ENCODE assay signal across 15 cellular contexts in the genomic region with DNA sequence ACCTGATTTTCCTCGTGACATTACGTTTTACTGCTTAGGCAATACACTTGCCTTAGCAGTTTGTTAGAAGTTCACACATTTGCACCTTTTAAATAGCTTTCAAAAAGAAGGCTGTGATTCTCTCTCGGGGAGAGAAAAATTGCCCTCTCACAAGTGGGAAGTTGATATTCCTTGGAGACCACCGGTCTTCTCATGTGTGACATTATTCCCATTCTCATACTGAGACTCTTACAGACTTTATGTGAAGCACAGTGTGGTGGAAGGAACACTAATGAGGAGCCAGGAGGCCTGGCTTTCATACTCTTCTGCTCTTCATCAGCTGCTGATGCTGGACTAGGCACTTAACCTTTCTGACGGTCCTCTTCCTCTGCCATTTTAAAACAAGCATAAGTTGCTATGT.
DNase-seq lines count a peak whose midpoint lies in the region; ATAC-seq, FAIRE-seq and TF ChIP-seq lines count a peak whose summit lies in the region.
"Had no signal": no experiment of that assay in that cellular context is flagged by ENCODE, and none has a peak within 500 bp of the region (broad histone marks: within the 10 kb centered on the region; RNA-seq: fewer than 3 reads in every experiment).

No MANE protein-coding gene starts in this region.

- no peak for TF ChIP-seq CTCF in WTC11 (IDR thresholded peaks at IDR 0.05)
- no peak for TF ChIP-seq CTCF in pancreas (IDR thresholded peaks at IDR 0.05)

- CTCF ChIA-PET in WTC11 (lab: Charles Lee): interaction anchor here (1.2 to 1.4 kb wide), 2 partner anchors 285 to 1100 kb away, joined by 3 to 4 read pairs; no protein-coding TSS in a partner anchor

- peak overlapping the region; percentile 35 for H3K4me3 Mint-ChIP-seq in activated naive CD8-positive, alpha-beta T cell treated with anti-CD3 and anti-CD28 coated beads, Interleukin-2, amount 50 U/mL, for 24 hours
- H3K4me3 Mint-ChIP-seq in WTC11: no peak overlapping the region
- H3K4me3 Mint-ChIP-seq: activated T-cell treated with anti-CD3 and anti-CD28 coated beads, Interleukin-2, amount 50 U/mL, for 4 hours; brain had no signal

- H3K27ac Mint-ChIP-seq in activated naive CD8-positive, alpha-beta T cell treated with anti-CD3 and anti-CD28 coated beads, Interleukin-2, amount 50 U/mL, for 24 hours: peak overlapping the region; percentile 88
- no peak overlapping the region for H3K27ac Mint-ChIP-seq in WTC11
- H3K27ac Mint-ChIP-seq: brain, progenitor cell of endocrine pancreas had no signal

- FAIRE-seq in GM12891 (lab: Jason Lieb, UNC) (peak; percentile 62), pancreas (lab: Jason Lieb, UNC) (no peak)

- TF ChIP-seq POLR2A in GM12891 (IDR thresholded peaks at IDR 0.05; ENCODE audit: low read depth, low read length): no peak

- H3K4me1 ChIP-seq in pancreas: no peaks in the 10 kb centered on the region
- H3K4me1 ChIP-seq: BE2C had no signal

- no peaks in the 10 kb centered on the region for H3K36me3 ChIP-seq in pancreas
- H3K36me3 ChIP-seq: BE2C, thoracic aorta had no signal

- ATAC-seq in GM19324 (IDR thresholded peaks at IDR 0.05; ENCODE audit: low FRiP score, unreplicated experiment) (peak; percentile 7), HG03045 (IDR thresholded peaks at IDR 0.05; ENCODE audit: unreplicated experiment) (peak; percentile 10), WTC11 (no peak), pancreas (no peak)
- ATAC-seq in activated naive CD8-positive, alpha-beta T cell treated with anti-CD3 and anti-CD28 coated beads, Interleukin-2, amount 50 U/mL, for 24 hours: no peak
- ATAC-seq: left cardiac atrium had no signal

- intact Hi-C loops in pancreas (cut with DNase I): no loop called here

- POLR2A ChIA-PET in WTC11 (lab: Charles Lee): no interaction called here

- peaks cover 48% of the 10 kb centered on the region for H3K4me1 Mint-ChIP-seq in activated naive CD8-positive, alpha-beta T cell treated with anti-CD3 and anti-CD28 coated beads, Interleukin-2, amount 50 U/mL, for 24 hours
- H3K4me1 Mint-ChIP-seq in WTC11: peaks cover 12% of the 10 kb centered on the region
- H3K4me1 Mint-ChIP-seq: brain had no signal

- H3K27me3 Mint-ChIP-seq in activated naive CD8-positive, alpha-beta T cell treated with anti-CD3 and anti-CD28 coated beads, Interleukin-2, amount 50 U/mL, for 24 hours: no peaks in the 10 kb centered on the region
- H3K27me3 Mint-ChIP-seq in WTC11 (ENCODE audit: low read depth): no peaks in the 10 kb centered on the region
- H3K27me3 Mint-ChIP-seq: brain, progenitor cell of endocrine pancreas had no signal

- no peaks in the 10 kb centered on the region for H3K27me3 ChIP-seq in pancreas
- H3K27me3 ChIP-seq: BE2C had no signal

- no peaks in the 10 kb centered on the region for H3K9me3 ChIP-seq in pancreas
- H3K9me3 ChIP-seq: BE2C, thoracic aorta had no signal

- whole genome bisulfite sequencing in pancreas, 2 donors: 51 to 56% methylated on average over 5 of the region's 5 CpGs

- no peak overlapping the region for H3K4me3 ChIP-seq in pancreas
- H3K4me3 ChIP-seq: thoracic aorta had no signal

- H3K9me3 Mint-ChIP-seq in activated naive CD8-positive, alpha-beta T cell treated with anti-CD3 and anti-CD28 coated beads, Interleukin-2, amount 50 U/mL, for 24 hours: no peaks in the 10 kb centered on the region
- H3K9me3 Mint-ChIP-seq in WTC11: no peaks in the 10 kb centered on the region
- H3K9me3 Mint-ChIP-seq: activated T-cell treated with anti-CD3 and anti-CD28 coated beads, Interleukin-2, amount 50 U/mL, for 4 hours; brain had no signal

- H3K36me3 Mint-ChIP-seq in activated naive CD8-positive, alpha-beta T cell treated with anti-CD3 and anti-CD28 coated beads, Interleukin-2, amount 50 U/mL, for 24 hours (ENCODE audit: low read depth): peaks cover 3% of the 10 kb centered on the region
- H3K36me3 Mint-ChIP-seq in WTC11: no peaks in the 10 kb centered on the region
- H3K36me3 Mint-ChIP-seq: brain had no signal

- no peak for DNase-seq in GM12891 (ENCODE audit: insufficient read length, low spot score)
- DNase-seq in activated naive CD8-positive, alpha-beta T cell treated with anti-CD3 and anti-CD28 coated beads, Interleukin-2, amount 50 U/mL, for 24 hours: no peak
- no peak for DNase-seq in NCI-H1417 treated with DMSO at 0.1 percent for 48 hours (lab: John Stamatoyannopoulos, UW)
- no peak for DNase-seq in WTC11 (ENCODE audit: low spot score)
- no peak for DNase-seq in pancreas
- DNase-seq: activated T-cell treated with anti-CD3 and anti-CD28 coated beads, Interleukin-2, amount 50 U/mL, for 4 hours; BE2C; left cardiac atrium; NCI-H1694; NCI-H510A had no signal

- no peak overlapping the region for H3K27ac ChIP-seq in pancreas
- H3K27ac ChIP-seq: thoracic aorta had no signal

TF ChIP-seq in GM12891, 5 proteins besides CTCF, POLR2A, EP300 and RAD21:
- TF ChIP-seq PAX5 (IDR thresholded peaks at IDR 0.05; ENCODE audit: insufficient read depth, low read length, severe bottlenecking) (no peak), SPI1 (IDR thresholded peaks at IDR 0.05; ENCODE audit: low read depth, low read length) (no peak), POU2F2 (IDR thresholded peaks at IDR 0.05; ENCODE audit: low read depth, low read length) (no peak), TAF1 (IDR thresholded peaks at IDR 0.05; ENCODE audit: low read depth, low read length) (no peak), POLR2AphosphoS5 (IDR thresholded peaks at IDR 0.05; ENCODE audit: low read depth, low read length) (no peak; the same call in 1 of the 2 replicates)

TF ChIP-seq in WTC11, 78 proteins besides CTCF, POLR2A, EP300 and RAD21:
- no peak for TF ChIP-seq FOXP1 (CRISPR knock-in tag; IDR thresholded peaks at IDR 0.05; ENCODE audit: borderline replicate concordance)
- no peak for TF ChIP-seq NFATC4 (CRISPR knock-in tag; IDR thresholded peaks at IDR 0.05)
- no peak for TF ChIP-seq ZNF138 (CRISPR knock-in tag; conservative IDR thresholded peaks at IDR 0.05)
- no peak for TF ChIP-seq TEAD4 (CRISPR knock-in tag; IDR thresholded peaks at IDR 0.05)
- TF ChIP-seq ZNF423 (CRISPR knock-in tag; IDR thresholded peaks at IDR 0.05): no peak
- TF ChIP-seq TP53 (CRISPR knock-in tag; IDR thresholded peaks at IDR 0.05): no peak
- TF ChIP-seq FOXJ3 (CRISPR knock-in tag; IDR thresholded peaks at IDR 0.05; ENCODE audit: borderline replicate concordance): no peak
- TF ChIP-seq NFE2L1 (CRISPR knock-in tag; IDR thresholded peaks at IDR 0.05): no peak
- TF ChIP-seq RELA (CRISPR knock-in tag; IDR thresholded peaks at IDR 0.05; ENCODE audit: borderline replicate concordance): no peak
- TF ChIP-seq, protein P1, sequence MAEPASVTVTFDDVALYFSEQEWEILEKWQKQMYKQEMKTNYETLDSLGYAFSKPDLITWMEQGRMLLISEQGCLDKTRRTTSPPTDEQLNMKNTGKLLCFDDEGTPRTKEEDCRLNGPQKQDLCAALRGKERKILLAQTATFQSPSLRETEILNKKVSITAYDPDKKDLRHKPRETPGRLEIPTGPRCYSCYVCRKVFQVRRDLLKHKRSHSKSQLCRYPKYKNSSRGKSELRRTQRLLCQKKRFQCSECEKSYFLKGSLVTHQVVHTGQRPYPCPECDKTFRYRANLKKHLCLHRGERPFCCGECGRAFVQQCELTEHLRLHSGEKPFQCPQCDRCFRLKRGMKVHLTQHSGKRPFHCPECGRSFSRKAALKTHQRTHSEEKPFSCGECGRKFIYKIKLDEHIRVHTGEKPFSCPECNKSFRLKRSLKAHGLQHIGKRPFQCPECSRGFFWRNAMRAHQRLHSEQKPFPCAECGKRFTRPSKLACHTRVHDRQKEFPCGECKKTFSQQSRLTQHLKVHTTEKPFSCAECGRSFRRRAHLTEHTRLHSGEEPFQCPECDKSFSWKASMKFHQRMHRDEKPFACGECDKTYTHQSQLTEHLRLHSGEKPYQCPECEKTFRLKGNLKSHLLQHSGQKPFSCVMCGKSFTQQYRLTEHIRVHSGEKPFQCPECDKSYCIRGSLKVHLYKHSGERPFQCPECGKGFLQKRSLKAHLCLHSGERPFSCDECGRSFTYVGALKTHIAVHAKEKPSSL (CRISPR knock-in tag; conservative IDR thresholded peaks at IDR 0.05): no peak
- TF ChIP-seq GTF2I (CRISPR knock-in tag; conservative IDR thresholded peaks at IDR 0.05): no peak
- no peak for TF ChIP-seq ZNF263 (CRISPR knock-in tag; IDR thresholded peaks at IDR 0.05; ENCODE audit: low read depth)
- TF ChIP-seq IRF2 (CRISPR knock-in tag; IDR thresholded peaks at IDR 0.05; ENCODE audit: borderline replicate concordance, low read depth): no peak
- no peak for TF ChIP-seq ATF1 (CRISPR knock-in tag; IDR thresholded peaks at IDR 0.05)
- TF ChIP-seq ZNF671 (CRISPR knock-in tag; IDR thresholded peaks at IDR 0.05): no peak
- TF ChIP-seq, protein P2, sequence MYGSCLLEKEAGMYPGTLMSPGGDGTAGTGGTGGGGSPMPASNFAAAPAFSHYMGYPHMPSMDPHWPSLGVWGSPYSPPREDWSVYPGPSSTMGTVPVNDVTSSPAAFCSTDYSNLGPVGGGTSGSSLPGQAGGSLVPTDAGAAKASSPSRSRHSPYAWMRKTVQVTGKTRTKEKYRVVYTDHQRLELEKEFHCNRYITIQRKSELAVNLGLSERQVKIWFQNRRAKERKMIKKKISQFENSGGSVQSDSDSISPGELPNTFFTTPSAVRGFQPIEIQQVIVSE (CRISPR knock-in tag; IDR thresholded peaks at IDR 0.05; ENCODE audit: borderline replicate concordance): no peak
- TF ChIP-seq, protein P3, sequence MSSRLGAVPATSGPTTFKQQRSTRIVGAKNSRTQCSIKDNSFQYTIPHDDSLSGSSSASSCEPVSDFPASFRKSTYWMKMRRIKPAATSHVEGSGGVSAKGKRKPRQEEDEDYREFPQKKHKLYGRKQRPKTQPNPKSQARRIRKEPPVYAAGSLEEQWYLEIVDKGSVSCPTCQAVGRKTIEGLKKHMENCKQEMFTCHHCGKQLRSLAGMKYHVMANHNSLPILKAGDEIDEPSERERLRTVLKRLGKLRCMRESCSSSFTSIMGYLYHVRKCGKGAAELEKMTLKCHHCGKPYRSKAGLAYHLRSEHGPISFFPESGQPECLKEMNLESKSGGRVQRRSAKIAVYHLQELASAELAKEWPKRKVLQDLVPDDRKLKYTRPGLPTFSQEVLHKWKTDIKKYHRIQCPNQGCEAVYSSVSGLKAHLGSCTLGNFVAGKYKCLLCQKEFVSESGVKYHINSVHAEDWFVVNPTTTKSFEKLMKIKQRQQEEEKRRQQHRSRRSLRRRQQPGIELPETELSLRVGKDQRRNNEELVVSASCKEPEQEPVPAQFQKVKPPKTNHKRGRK (CRISPR knock-in tag; IDR thresholded peaks at IDR 0.05; ENCODE audit: borderline replicate concordance): no peak

Comparison
In these comparisons a context has a peak if more than half of its experiments do, and no peak if none do; other contexts are left out.
1. ATAC-seq: peak in GM19324 (single experiment) and HG03045 (single experiment); none in activated naive CD8-positive, alpha-beta T cell treated with anti-CD3 and anti-CD28 coated beads, Interleukin-2, amount 50 U/mL, for 24 hours (single experiment), WTC11 (single experiment) and pancreas (0 of 4).